In the genomic region with DNA sequence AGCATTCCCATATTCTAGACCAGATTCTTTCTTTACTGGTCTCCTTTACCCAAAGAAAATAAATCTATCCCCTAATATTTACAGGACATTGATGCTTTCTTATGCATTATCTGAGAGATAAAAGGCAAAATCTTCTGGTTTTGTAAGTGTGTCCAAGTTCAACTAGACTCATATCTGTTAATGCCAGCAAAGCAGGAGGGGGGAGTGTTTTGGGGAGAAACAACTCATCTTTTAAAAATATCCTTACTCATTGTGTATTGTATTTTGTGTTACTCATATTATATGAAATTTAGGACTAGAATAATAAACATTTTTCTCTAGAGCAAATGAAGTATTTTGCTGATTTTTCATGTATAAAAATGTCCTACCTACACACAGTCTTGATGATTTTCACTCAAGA, we compare ENCODE assay signal across 22 cellular contexts.
"Had no signal": no experiment of that assay in that cellular context is flagged by ENCODE, and none has a peak within 500 bp of the region (broad histone marks: within the 10 kb centered on the region; RNA-seq: fewer than 3 reads in every experiment).

No MANE protein-coding gene starts in this region.

- H3K4me1 Mint-ChIP-seq: central memory CD8-positive, alpha-beta T cell had no signal

- H3K27ac ChIP-seq: brain microvascular endothelial cell, coronary artery, lower lobe of right lung, neutrophil, parathyroid adenoma, transverse colon, uterus had no signal

- DNase-seq: activated CD4-positive, alpha-beta T cell treated with anti-CD3 and anti-CD28 coated beads, Interleukin-2, amount 50 U/mL, for 1 hour; activated CD8-positive, alpha-beta memory T cell treated with anti-CD3 and anti-CD28 coated beads, Interleukin-2, amount 50 U/mL, for 4 hours; activated naive CD4-positive, alpha-beta T cell treated with anti-CD3 and anti-CD28 coated beads, Interleukin-2, amount 10 ng/mL, durations not matched to agents 7 days and 5 days; activated naive CD8-positive, alpha-beta T cell treated with anti-CD3 and anti-CD28 coated beads, Interleukin-2, amount 50 U/mL, for 24 hours; activated T-cell treated with anti-CD3 and anti-CD28 coated beads, Interleukin-2, amount 50 U/mL, for 4 hours; aorta; brain microvascular endothelial cell; hippocampal formation; lower lobe of right lung; sigmoid colon; stimulated activated CD4-positive, alpha-beta T cell treated with anti-CD3 and anti-CD28 coated beads, Interleukin-1b, Interleukin-23, amount 100 ng/mL, for 48 hours; stimulated activated CD8-positive, alpha-beta memory T cell treated with anti-CD3 and anti-CD28 coated beads, Interleukin-4, amount 100 ng/mL, for 48 hours; stimulated activated naive CD8-positive, alpha-beta T cell treated with anti-CD3 and anti-CD28 coated beads, Interleukin-15, Interleukin-2, amounts not matched to agents 100 U/mL and 50 U/mL, for 24 hours; transverse colon; uterus had no signal

- H3K9me3 Mint-ChIP-seq: activated T-cell treated with anti-CD3 and anti-CD28 coated beads, Interleukin-2, amount 50 U/mL, for 4 hours; central memory CD8-positive, alpha-beta T cell; natural killer cell treated with Interleukin-12 subunit alpha and Interleukin-12 subunit beta and Interleukin-15 and Interleukin-18, amount 100 ng/mL, for 72 hours had no signal

- H3K9ac ChIP-seq: parathyroid adenoma had no signal

- H3K79me2 ChIP-seq: parathyroid adenoma had no signal

- H3K4me1 ChIP-seq: parathyroid adenoma had no signal

- H3K9me3 ChIP-seq: lower lobe of right lung, neutrophil, sigmoid colon, uterus had no signal

- FAIRE-seq: keratinocyte had no signal

- H3K27me3 ChIP-seq: brain microvascular endothelial cell, sigmoid colon, transverse colon, uterus had no signal

- ATAC-seq: lower lobe of right lung had no signal

- H3K27ac Mint-ChIP-seq: activated naive CD4-positive, alpha-beta T cell treated with anti-CD3 and anti-CD28 coated beads, Interleukin-2, amount 10 ng/mL, durations not matched to agents 7 days and 5 days; activated naive CD8-positive, alpha-beta T cell treated with anti-CD3 and anti-CD28 coated beads, Interleukin-2, amount 50 U/mL, for 24 hours; T-helper 1 cell treated with Interleukin-12 subunit alpha and Interleukin-12 subunit beta and Interleukin-4 antibody, amounts not matched to agents 30 μg/mL and 1 μg/mL, for 36 hours had no signal

- H2AFZ ChIP-seq: parathyroid adenoma had no signal

- H3K4me3 Mint-ChIP-seq: activated naive CD4-positive, alpha-beta T cell treated with anti-CD3 and anti-CD28 coated beads, Interleukin-2, amount 10 ng/mL, durations not matched to agents 7 days and 5 days; activated naive CD8-positive, alpha-beta T cell treated with anti-CD3 and anti-CD28 coated beads, Interleukin-2, amount 50 U/mL, for 24 hours; activated T-cell treated with anti-CD3 and anti-CD28 coated beads, Interleukin-2, amount 50 U/mL, for 4 hours; central memory CD8-positive, alpha-beta T cell; natural killer cell treated with Interleukin-12 subunit alpha and Interleukin-12 subunit beta and Interleukin-15 and Interleukin-18, amount 100 ng/mL, for 72 hours; T-helper 1 cell treated with Interleukin-12 subunit alpha and Interleukin-12 subunit beta and Interleukin-4 antibody, amounts not matched to agents 30 μg/mL and 1 μg/mL, for 36 hours had no signal

- H3K4me3 ChIP-seq: coronary artery, lower lobe of right lung, sigmoid colon, transverse colon, uterus had no signal

- H3K27me3 Mint-ChIP-seq: activated naive CD4-positive, alpha-beta T cell treated with anti-CD3 and anti-CD28 coated beads, Interleukin-2, amount 10 ng/mL, durations not matched to agents 7 days and 5 days; activated naive CD8-positive, alpha-beta T cell treated with anti-CD3 and anti-CD28 coated beads, Interleukin-2, amount 50 U/mL, for 24 hours; central memory CD8-positive, alpha-beta T cell had no signal

- H3K36me3 ChIP-seq: brain microvascular endothelial cell, lower lobe of right lung, neutrophil, sigmoid colon, transverse colon, uterus had no signal

- H3K36me3 Mint-ChIP-seq: natural killer cell treated with Interleukin-12 subunit alpha and Interleukin-12 subunit beta and Interleukin-15 and Interleukin-18, amount 100 ng/mL, for 72 hours had no signal
